In genomic region chr20:11686195-11686594, GRCh38 we compare ENCODE assay signal across 13 cellular contexts.
"Had no signal": no experiment of that assay in that cellular context is flagged by ENCODE, and none has a peak within 500 bp of the region (broad histone marks: within the 10 kb centered on the region; RNA-seq: fewer than 3 reads in every experiment).

No MANE protein-coding gene starts in this region.

- H3K4me1 Mint-ChIP-seq: activated CD8-positive, alpha-beta memory T cell treated with anti-CD3 and anti-CD28 coated beads, Interleukin-2, amount 10 ng/mL, durations not matched to agents 7 days and 5 days; activated naive CD4-positive, alpha-beta T cell treated with anti-CD3 and anti-CD28 coated beads, Interleukin-2, amount 50 U/mL, for 24 hours had no signal

- H3K9me3 ChIP-seq: body of pancreas, heart right ventricle, spleen had no signal

- H3K36me3 Mint-ChIP-seq: activated CD8-positive, alpha-beta memory T cell treated with anti-CD3 and anti-CD28 coated beads, Interleukin-2, amount 10 ng/mL, durations not matched to agents 7 days and 5 days; activated naive CD4-positive, alpha-beta T cell treated with anti-CD3 and anti-CD28 coated beads, Interleukin-2, amount 50 U/mL, for 24 hours had no signal

- H3K4me3 Mint-ChIP-seq: activated CD8-positive, alpha-beta memory T cell treated with anti-CD3 and anti-CD28 coated beads, Interleukin-2, amount 10 ng/mL, durations not matched to agents 7 days and 5 days; activated naive CD4-positive, alpha-beta T cell treated with anti-CD3 and anti-CD28 coated beads, Interleukin-2, amount 50 U/mL, for 24 hours; activated T-cell treated with anti-CD3 and anti-CD28 coated beads, Interleukin-2, amount 50 U/mL, for 24 hours had no signal

- H3K27ac Mint-ChIP-seq: activated CD8-positive, alpha-beta memory T cell treated with anti-CD3 and anti-CD28 coated beads, Interleukin-2, amount 10 ng/mL, durations not matched to agents 7 days and 5 days; activated naive CD4-positive, alpha-beta T cell treated with anti-CD3 and anti-CD28 coated beads, Interleukin-2, amount 50 U/mL, for 24 hours; activated T-cell treated with anti-CD3 and anti-CD28 coated beads, Interleukin-2, amount 50 U/mL, for 24 hours had no signal

- H3K27me3 Mint-ChIP-seq: activated CD8-positive, alpha-beta memory T cell treated with anti-CD3 and anti-CD28 coated beads, Interleukin-2, amount 10 ng/mL, durations not matched to agents 7 days and 5 days had no signal

- H3K36me3 ChIP-seq: heart right ventricle, spleen had no signal

- DNase-seq: activated CD4-positive, alpha-beta T cell treated with anti-CD3 and anti-CD28 coated beads, Interleukin-2, amount 50 U/mL, for 48 hours; activated CD8-positive, alpha-beta memory T cell treated with anti-CD3 and anti-CD28 coated beads, Interleukin-2, amount 10 ng/mL, durations not matched to agents 7 days and 5 days; activated effector memory CD4-positive, alpha-beta T cell treated with Interleukin-2 at 50 U/mL for 16 hours; activated T-cell treated with anti-CD3 and anti-CD28 coated beads, Interleukin-2, amount 50 U/mL, for 24 hours; spleen; stimulated activated CD4-positive, alpha-beta T cell treated with anti-CD3 and anti-CD28 coated beads, Interleukin-2, amount 100 ng/mL, for 24 hours; stimulated activated naive CD4-positive, alpha-beta T cell; T-helper 2 cell; trophoblast cell had no signal

- H3K4me3 ChIP-seq: body of pancreas had no signal

- H3K27ac ChIP-seq: heart right ventricle, spleen had no signal

- ATAC-seq: activated CD4-positive, CD25-positive, alpha-beta regulatory T cell treated with anti-CD3 and anti-CD28 coated beads, Interleukin-2, amount 50 U/mL, for 24 hours; activated CD8-positive, alpha-beta memory T cell treated with anti-CD3 and anti-CD28 coated beads, Interleukin-2, amount 10 ng/mL, durations not matched to agents 7 days and 5 days had no signal

- H3K27me3 ChIP-seq: body of pancreas had no signal
